8 cellular contexts compared by ENCODE assay signal in the genomic region with DNA sequence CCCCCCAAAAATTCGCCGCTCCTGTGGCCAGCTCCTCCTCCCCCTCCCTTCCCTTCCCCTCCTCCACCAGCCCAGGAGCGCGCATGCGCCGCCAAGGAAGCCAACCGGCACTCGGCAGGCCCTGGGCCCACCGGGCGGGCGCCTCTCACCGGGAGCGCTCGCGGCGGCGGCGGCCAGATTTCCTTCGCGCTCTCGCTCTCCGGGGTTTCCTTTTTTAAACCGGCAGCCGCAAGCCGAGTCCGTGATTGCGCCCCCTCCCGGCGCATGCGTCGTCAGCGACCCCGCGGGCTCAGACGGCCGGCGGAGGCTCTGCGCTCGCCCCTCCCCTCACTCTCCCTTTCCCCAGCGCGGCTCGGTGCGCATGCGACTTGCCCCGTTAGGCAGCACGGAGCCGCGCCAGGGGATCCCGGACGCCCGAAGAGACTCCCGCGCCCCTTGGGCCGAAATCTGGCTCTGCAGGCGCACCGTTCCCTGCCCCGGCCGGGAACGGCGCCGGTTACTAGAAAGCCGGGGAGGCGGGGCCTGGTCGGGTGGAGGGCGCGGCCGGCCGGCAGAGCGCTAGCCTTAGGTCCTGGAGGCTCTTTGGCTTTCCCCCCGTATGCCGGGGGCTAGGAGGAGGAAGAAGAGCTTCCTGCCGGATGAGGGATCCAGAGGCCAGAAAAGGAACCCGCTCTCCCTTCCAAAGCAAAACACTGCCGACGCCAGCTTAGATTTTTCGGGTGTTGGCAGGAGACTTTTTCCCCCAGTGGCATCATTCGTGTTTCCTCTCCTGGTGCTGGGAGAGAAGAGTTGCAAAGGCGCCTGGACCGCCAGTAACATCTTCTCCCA. TPM values are rescaled to one million over a fixed set of nuclear protein-coding genes. Genes with fewer than 3 reads are reported as not detected.
DNase-seq lines count a peak whose midpoint lies in the region; ATAC-seq and TF ChIP-seq lines count a peak whose summit lies in the region.

A gene with protein sequence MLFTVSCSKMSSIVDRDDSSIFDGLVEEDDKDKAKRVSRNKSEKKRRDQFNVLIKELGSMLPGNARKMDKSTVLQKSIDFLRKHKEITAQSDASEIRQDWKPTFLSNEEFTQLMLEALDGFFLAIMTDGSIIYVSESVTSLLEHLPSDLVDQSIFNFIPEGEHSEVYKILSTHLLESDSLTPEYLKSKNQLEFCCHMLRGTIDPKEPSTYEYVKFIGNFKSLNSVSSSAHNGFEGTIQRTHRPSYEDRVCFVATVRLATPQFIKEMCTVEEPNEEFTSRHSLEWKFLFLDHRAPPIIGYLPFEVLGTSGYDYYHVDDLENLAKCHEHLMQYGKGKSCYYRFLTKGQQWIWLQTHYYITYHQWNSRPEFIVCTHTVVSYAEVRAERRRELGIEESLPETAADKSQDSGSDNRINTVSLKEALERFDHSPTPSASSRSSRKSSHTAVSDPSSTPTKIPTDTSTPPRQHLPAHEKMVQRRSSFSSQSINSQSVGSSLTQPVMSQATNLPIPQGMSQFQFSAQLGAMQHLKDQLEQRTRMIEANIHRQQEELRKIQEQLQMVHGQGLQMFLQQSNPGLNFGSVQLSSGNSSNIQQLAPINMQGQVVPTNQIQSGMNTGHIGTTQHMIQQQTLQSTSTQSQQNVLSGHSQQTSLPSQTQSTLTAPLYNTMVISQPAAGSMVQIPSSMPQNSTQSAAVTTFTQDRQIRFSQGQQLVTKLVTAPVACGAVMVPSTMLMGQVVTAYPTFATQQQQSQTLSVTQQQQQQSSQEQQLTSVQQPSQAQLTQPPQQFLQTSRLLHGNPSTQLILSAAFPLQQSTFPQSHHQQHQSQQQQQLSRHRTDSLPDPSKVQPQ (minus strand): TSS at position 277 of the 828 bp plus-strand sequence. CDS start 64,124 bp downstream, outside the sequence.

- H3K27me3 Mint-ChIP-seq in activated CD4-positive, alpha-beta T cell treated with anti-CD3 and anti-CD28 coated beads for 36 hours = peaks cover 7% of the 10 kb centered on the region

- intact Hi-C loops in activated CD4-positive, alpha-beta T cell treated with anti-CD3 and anti-CD28 coated beads for 36 hours (cut with DNase I, micrococcal nuclease) = loop anchor here (1.0 to 5.0 kb wide), 15 partner anchors 9 to 1482 kb away; a partner anchor contains a TSS

- POLR2A ChIA-PET in activated CD4-positive, alpha-beta T cell treated with anti-CD3 and anti-CD28 coated beads for 36 hours (lab: Charles Lee) = no interaction called here

- H3K27ac Mint-ChIP-seq in activated CD4-positive, alpha-beta T cell treated with anti-CD3 and anti-CD28 coated beads for 36 hours = peak within 1 kb of the TSS; percentile 86

- H3K9me3 Mint-ChIP-seq in activated CD4-positive, alpha-beta T cell treated with anti-CD3 and anti-CD28 coated beads for 36 hours (ENCODE audit: low read depth) = no peaks in the 10 kb centered on the region

- DNase-seq in Ammon's horn (ENCODE audit: low spot score) = peak; percentile 90
- peak; percentile 86 for DNase-seq in NCI-H345 treated with DMSO at 0.1 percent for 48 hours (lab: John Stamatoyannopoulos, UW; ENCODE audit: unreplicated experiment)
- DNase-seq in activated CD4-positive, alpha-beta T cell treated with anti-CD3 and anti-CD28 coated beads for 36 hours = peak; percentile 90
- peak; percentile 87 for DNase-seq in choroid plexus epithelial cell (ENCODE audit: low read depth)
- peak; percentile 90 for DNase-seq in kidney tubule cell (ENCODE audit: low spot score)
- peak; percentile 65 to 82 (median 72) for DNase-seq in stimulated activated CD4-positive, alpha-beta T cell treated with anti-CD3 and anti-CD28 coated beads, Interleukin-1b, Interleukin-23, amount 100 ng/mL, for 24 hours (ENCODE audit: low read depth in 4 of 4, low spot score in 1 of 4)

- TF ChIP-seq CTCF in choroid plexus epithelial cell (conservative IDR thresholded peaks at IDR 0.05; ENCODE audit: low read depth, low read length) = peak; percentile 40

- no peaks in the 10 kb centered on the region for H3K36me3 Mint-ChIP-seq in activated CD4-positive, alpha-beta T cell treated with anti-CD3 and anti-CD28 coated beads for 36 hours (ENCODE audit: low read depth)

- peak within 1 kb of the TSS; percentile 81 for H3K4me3 ChIP-seq in choroid plexus epithelial cell (ENCODE audit: low read depth, low read length)

- CTCF ChIA-PET in activated CD4-positive, alpha-beta T cell treated with anti-CD3 and anti-CD28 coated beads for 36 hours (lab: Charles Lee) = interaction anchor here (0.7 to 1.2 kb wide), 3 partner anchors 163 to 1313 kb away, joined by 3 read pairs; no protein-coding TSS in a partner anchor

- peak within 1 kb of the TSS; percentile 90 for H3K4me3 Mint-ChIP-seq in activated CD4-positive, alpha-beta T cell treated with anti-CD3 and anti-CD28 coated beads for 36 hours

- peak; percentile 72 for ATAC-seq in GM19035 (IDR thresholded peaks at IDR 0.05; ENCODE audit: unreplicated experiment)
- ATAC-seq in HG03342 (IDR thresholded peaks at IDR 0.05; ENCODE audit: unreplicated experiment) = peak; percentile 69
- ATAC-seq in activated CD4-positive, alpha-beta T cell treated with anti-CD3 and anti-CD28 coated beads for 36 hours = peak; percentile 77

- H3K4me1 Mint-ChIP-seq in activated CD4-positive, alpha-beta T cell treated with anti-CD3 and anti-CD28 coated beads for 36 hours = peaks cover 46% of the 10 kb centered on the region

RNA-seq across cellular contexts. Expression of the gene that starts here (rescaled TPM):
- 10 to 100 TPM; 10.4 to 13.3 TPM for total RNA-seq in activated CD4-positive, alpha-beta T cell treated with anti-CD3 and anti-CD28 coated beads for 36 hours

Comparison
In these comparisons a context has a peak if more than half of its experiments do, and no peak if none do; other contexts are left out.
1. Peak in every context shown above with its lines: DNase-seq, ATAC-seq and H3K4me3 ChIP-seq.